In the genomic region with DNA sequence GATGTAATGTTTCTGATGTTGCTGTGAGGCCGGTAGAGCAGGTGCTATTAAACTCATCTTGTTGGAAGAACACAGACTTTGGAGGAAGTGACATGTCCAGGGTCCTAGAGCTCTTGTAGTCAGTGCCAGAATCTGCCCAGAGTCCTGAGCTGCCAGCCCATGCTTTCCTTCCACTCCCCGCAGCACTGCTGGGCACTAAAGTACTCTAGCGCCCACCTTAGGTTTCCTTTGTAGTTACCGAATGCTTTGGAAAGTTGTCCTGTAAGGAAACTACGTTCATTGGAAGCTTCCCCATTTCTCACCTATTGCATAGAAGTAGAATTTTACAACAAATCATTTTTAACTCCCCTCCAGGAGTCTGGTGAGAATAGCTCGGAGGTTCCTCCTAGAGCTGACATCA, we compare ENCODE assay signal across 1 cellular context.
TF ChIP-seq lines count a peak whose summit lies in the region.

No MANE protein-coding gene starts in this region.

TF ChIP-seq in K562, 482 proteins besides CTCF, POLR2A, EP300 and RAD21:
- TF ChIP-seq MEIS2 (IDR thresholded peaks at IDR 0.05; ENCODE audit: partially characterized antibody) (no peak), HDGF (IDR thresholded peaks at IDR 0.05) (no peak), NR2F6 (CRISPR knock-in tag; IDR thresholded peaks at IDR 0.05) (no peak), BACH1 (tag; IDR thresholded peaks at IDR 0.05) (no peak), ZSCAN32 (CRISPR knock-in tag; IDR thresholded peaks at IDR 0.05) (no peak), SMARCA4 (IDR thresholded peaks at IDR 0.05) (no peak), ZNF778 (CRISPR knock-in tag; IDR thresholded peaks at IDR 0.05) (no peak), FOXM1 (IDR thresholded peaks at IDR 0.05; ENCODE audit: low read depth) (no peak), FOXM1 (CRISPR knock-in tag; IDR thresholded peaks at IDR 0.05; ENCODE audit: low read depth) (no peak), GABPB1 (CRISPR knock-in tag; IDR thresholded peaks at IDR 0.05) (no peak), PTTG1 (tag; IDR thresholded peaks at IDR 0.05; ENCODE audit: low read depth) (no peak), TAL1 (IDR thresholded peaks at IDR 0.05) (no peak), PYGO2 (tag; IDR thresholded peaks at IDR 0.05) (no peak)
- TF ChIP-seq, protein P1, sequence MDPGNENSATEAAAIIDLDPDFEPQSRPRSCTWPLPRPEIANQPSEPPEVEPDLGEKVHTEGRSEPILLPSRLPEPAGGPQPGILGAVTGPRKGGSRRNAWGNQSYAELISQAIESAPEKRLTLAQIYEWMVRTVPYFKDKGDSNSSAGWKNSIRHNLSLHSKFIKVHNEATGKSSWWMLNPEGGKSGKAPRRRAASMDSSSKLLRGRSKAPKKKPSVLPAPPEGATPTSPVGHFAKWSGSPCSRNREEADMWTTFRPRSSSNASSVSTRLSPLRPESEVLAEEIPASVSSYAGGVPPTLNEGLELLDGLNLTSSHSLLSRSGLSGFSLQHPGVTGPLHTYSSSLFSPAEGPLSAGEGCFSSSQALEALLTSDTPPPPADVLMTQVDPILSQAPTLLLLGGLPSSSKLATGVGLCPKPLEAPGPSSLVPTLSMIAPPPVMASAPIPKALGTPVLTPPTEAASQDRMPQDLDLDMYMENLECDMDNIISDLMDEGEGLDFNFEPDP (CRISPR knock-in tag; IDR thresholded peaks at IDR 0.05): no peak
- TF ChIP-seq, protein P2, sequence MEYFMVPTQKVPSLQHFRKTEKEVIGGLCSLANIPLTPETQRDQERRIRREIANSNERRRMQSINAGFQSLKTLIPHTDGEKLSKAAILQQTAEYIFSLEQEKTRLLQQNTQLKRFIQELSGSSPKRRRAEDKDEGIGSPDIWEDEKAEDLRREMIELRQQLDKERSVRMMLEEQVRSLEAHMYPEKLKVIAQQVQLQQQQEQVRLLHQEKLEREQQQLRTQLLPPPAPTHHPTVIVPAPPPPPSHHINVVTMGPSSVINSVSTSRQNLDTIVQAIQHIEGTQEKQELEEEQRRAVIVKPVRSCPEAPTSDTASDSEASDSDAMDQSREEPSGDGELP (CRISPR knock-in tag; IDR thresholded peaks at IDR 0.05; ENCODE audit: borderline replicate concordance): no peak
- TF ChIP-seq, protein P3, sequence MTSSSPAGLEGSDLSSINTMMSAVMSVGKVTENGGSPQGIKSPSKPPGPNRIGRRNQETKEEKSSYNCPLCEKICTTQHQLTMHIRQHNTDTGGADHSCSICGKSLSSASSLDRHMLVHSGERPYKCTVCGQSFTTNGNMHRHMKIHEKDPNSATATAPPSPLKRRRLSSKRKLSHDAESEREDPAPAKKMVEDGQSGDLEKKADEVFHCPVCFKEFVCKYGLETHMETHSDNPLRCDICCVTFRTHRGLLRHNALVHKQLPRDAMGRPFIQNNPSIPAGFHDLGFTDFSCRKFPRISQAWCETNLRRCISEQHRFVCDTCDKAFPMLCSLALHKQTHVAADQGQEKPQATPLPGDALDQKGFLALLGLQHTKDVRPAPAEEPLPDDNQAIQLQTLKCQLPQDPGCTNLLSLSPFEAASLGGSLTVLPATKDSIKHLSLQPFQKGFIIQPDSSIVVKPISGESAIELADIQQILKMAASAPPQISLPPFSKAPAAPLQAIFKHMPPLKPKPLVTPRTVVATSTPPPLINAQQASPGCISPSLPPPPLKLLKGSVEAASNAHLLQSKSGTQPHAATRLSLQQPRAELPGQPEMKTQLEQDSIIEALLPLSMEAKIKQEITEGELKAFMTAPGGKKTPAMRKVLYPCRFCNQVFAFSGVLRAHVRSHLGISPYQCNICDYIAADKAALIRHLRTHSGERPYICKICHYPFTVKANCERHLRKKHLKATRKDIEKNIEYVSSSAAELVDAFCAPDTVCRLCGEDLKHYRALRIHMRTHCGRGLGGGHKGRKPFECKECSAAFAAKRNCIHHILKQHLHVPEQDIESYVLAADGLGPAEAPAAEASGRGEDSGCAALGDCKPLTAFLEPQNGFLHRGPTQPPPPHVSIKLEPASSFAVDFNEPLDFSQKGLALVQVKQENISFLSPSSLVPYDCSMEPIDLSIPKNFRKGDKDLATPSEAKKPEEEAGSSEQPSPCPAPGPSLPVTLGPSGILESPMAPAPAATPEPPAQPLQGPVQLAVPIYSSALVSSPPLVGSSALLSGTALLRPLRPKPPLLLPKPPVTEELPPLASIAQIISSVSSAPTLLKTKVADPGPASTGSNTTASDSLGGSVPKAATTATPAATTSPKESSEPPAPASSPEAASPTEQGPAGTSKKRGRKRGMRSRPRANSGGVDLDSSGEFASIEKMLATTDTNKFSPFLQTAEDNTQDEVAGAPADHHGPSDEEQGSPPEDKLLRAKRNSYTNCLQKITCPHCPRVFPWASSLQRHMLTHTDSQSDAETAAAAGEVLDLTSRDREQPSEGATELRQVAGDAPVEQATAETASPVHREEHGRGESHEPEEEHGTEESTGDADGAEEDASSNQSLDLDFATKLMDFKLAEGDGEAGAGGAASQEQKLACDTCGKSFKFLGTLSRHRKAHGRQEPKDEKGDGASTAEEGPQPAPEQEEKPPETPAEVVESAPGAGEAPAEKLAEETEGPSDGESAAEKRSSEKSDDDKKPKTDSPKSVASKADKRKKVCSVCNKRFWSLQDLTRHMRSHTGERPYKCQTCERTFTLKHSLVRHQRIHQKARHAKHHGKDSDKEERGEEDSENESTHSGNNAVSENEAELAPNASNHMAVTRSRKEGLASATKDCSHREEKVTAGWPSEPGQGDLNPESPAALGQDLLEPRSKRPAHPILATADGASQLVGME (CRISPR knock-in tag; IDR thresholded peaks at IDR 0.05): no peak
- TF ChIP-seq, protein P4, sequence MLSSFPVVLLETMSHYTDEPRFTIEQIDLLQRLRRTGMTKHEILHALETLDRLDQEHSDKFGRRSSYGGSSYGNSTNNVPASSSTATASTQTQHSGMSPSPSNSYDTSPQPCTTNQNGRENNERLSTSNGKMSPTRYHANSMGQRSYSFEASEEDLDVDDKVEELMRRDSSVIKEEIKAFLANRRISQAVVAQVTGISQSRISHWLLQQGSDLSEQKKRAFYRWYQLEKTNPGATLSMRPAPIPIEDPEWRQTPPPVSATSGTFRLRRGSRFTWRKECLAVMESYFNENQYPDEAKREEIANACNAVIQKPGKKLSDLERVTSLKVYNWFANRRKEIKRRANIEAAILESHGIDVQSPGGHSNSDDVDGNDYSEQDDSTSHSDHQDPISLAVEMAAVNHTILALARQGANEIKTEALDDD (IDR thresholded peaks at IDR 0.05): no peak
- TF ChIP-seq, protein P5, sequence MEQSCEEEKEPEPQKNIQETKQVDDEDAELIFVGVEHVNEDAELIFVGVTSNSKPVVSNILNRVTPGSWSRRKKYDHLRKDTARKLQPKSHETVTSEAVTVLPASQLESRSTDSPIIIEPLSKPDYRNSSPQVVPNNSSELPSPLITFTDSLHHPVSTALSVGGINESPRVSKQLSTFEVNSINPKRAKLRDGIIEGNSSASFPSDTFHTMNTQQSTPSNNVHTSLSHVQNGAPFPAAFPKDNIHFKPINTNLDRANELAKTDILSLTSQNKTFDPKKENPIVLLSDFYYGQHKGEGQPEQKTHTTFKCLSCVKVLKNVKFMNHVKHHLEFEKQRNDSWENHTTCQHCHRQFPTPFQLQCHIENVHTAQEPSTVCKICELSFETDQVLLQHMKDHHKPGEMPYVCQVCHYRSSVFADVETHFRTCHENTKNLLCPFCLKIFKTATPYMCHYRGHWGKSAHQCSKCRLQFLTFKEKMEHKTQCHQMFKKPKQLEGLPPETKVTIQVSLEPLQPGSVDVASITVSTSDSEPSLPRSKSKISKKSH (CRISPR knock-in tag; IDR thresholded peaks at IDR 0.05): no peak
- TF ChIP-seq, protein P6, sequence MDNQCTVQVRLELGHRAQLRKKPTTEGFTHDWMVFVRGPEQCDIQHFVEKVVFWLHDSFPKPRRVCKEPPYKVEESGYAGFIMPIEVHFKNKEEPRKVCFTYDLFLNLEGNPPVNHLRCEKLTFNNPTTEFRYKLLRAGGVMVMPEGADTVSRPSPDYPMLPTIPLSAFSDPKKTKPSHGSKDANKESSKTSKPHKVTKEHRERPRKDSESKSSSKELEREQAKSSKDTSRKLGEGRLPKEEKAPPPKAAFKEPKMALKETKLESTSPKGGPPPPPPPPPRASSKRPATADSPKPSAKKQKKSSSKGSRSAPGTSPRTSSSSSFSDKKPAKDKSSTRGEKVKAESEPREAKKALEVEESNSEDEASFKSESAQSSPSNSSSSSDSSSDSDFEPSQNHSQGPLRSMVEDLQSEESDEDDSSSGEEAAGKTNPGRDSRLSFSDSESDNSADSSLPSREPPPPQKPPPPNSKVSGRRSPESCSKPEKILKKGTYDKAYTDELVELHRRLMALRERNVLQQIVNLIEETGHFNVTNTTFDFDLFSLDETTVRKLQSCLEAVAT (IDR thresholded peaks at IDR 0.05): no peak
